1 cellular context compared by ENCODE assay signal in genomic region chr18:55097406-55098170, GRCh38.
TF ChIP-seq lines count a peak whose summit lies in the region.

No MANE protein-coding gene starts in this region.

TF ChIP-seq in HepG2, 621 proteins besides CTCF, POLR2A, EP300 and RAD21 (continued from another document):
- TF ChIP-seq MLXIP (CRISPR knock-in tag; IDR thresholded peaks at IDR 0.05; ENCODE audit: borderline replicate concordance) = no peak
- TF ChIP-seq NFIB (CRISPR knock-in tag; IDR thresholded peaks at IDR 0.05; ENCODE audit: borderline replicate concordance) = no peak
- TF ChIP-seq SRSF9 (IDR thresholded peaks at IDR 0.05; ENCODE audit: borderline replicate concordance, insufficient read depth, low read depth, low read length, poor library complexity, severe bottlenecking) = no peak
- TF ChIP-seq HMG20B (CRISPR knock-in tag; conservative IDR thresholded peaks at IDR 0.05) = no peak
- TF ChIP-seq, protein P1, sequence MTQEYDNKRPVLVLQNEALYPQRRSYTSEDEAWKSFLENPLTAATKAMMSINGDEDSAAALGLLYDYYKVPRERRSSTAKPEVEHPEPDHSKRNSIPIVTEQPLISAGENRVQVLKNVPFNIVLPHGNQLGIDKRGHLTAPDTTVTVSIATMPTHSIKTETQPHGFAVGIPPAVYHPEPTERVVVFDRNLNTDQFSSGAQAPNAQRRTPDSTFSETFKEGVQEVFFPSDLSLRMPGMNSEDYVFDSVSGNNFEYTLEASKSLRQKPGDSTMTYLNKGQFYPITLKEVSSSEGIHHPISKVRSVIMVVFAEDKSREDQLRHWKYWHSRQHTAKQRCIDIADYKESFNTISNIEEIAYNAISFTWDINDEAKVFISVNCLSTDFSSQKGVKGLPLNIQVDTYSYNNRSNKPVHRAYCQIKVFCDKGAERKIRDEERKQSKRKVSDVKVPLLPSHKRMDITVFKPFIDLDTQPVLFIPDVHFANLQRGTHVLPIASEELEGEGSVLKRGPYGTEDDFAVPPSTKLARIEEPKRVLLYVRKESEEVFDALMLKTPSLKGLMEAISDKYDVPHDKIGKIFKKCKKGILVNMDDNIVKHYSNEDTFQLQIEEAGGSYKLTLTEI (CRISPR knock-in tag; conservative IDR thresholded peaks at IDR 0.05) = no peak
- TF ChIP-seq ZNF12 (CRISPR knock-in tag; IDR thresholded peaks at IDR 0.05) = no peak
- TF ChIP-seq ZBTB26 (CRISPR knock-in tag; IDR thresholded peaks at IDR 0.05; ENCODE audit: borderline replicate concordance) = no peak
- no peak for TF ChIP-seq NR1H2 (CRISPR knock-in tag; IDR thresholded peaks at IDR 0.05; ENCODE audit: borderline replicate concordance, low read depth)
- TF ChIP-seq, protein P2, sequence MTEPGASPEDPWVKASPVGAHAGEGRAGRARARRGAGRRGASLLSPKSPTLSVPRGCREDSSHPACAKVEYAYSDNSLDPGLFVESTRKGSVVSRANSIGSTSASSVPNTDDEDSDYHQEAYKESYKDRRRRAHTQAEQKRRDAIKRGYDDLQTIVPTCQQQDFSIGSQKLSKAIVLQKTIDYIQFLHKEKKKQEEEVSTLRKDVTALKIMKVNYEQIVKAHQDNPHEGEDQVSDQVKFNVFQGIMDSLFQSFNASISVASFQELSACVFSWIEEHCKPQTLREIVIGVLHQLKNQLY (CRISPR knock-in tag; IDR thresholded peaks at IDR 0.05) = no peak
- TF ChIP-seq ARID4A (CRISPR knock-in tag; IDR thresholded peaks at IDR 0.05; ENCODE audit: borderline replicate concordance) = no peak
- no peak for TF ChIP-seq ZNF564 (CRISPR knock-in tag; IDR thresholded peaks at IDR 0.05)
- no peak for TF ChIP-seq FOXM1 (CRISPR knock-in tag; IDR thresholded peaks at IDR 0.05)
- TF ChIP-seq ZNF670 (CRISPR knock-in tag; IDR thresholded peaks at IDR 0.05; ENCODE audit: borderline replicate concordance) = no peak
